9 cellular contexts compared by ENCODE assay signal in the genomic region with DNA sequence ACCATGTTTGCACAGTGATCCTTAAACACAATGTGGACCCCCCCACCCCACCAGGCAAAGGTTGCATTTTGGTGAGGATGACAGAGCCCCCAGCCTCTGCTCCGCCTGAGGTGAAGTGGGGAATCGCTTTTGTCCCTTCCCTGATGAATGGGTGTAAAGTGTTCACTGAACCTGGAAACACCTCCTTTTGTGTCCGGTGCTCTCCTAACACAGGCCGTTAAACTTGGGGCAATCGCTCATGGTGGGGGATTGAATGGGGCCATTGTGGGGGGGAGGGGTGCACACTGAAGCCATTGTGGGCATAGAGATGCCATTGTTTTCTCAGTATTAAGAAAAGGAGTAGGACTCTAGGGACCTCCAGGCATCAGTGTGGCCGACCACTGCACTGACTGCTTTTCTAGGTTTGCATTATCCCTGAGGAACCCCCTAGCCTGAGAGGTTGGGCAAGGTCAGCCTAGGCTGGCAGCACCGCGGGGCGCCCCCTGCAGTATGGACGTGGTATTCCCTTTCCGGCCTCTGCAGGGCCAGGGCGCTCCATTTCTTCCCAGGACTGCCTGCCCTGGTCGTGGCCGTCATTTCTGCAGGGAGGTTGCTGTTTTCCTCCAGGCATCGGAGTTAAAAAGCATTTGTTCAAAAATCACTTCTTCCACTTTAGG.
DNase-seq lines count a peak whose midpoint lies in the region; ATAC-seq and TF ChIP-seq lines count a peak whose summit lies in the region.
"Had no signal": no experiment of that assay in that cellular context is flagged by ENCODE, and none has a peak within 500 bp of the region (broad histone marks: within the 10 kb centered on the region; RNA-seq: fewer than 3 reads in every experiment).

No MANE protein-coding gene starts in this region.

- H3K4me1 Mint-ChIP-seq in endothelial cell (ENCODE audit: unreplicated experiment): peaks cover 17% of the 10 kb centered on the region

- H3K9me3 Mint-ChIP-seq in endothelial cell (ENCODE audit: unreplicated experiment): no peaks in the 10 kb centered on the region

- no peaks in the 10 kb centered on the region for H3K36me3 Mint-ChIP-seq in endothelial cell (ENCODE audit: low read depth, unreplicated experiment)

- no peaks in the 10 kb centered on the region for H3K27me3 ChIP-seq in SJCRH30

- intact Hi-C loops in sciatic nerve (cut with DNase I): no loop called here

- H3K4me3 Mint-ChIP-seq in endothelial cell (ENCODE audit: unreplicated experiment): no peak overlapping the region

- no peaks in the 10 kb centered on the region for H3K4me1 ChIP-seq in SJCRH30

- H3K4me3 ChIP-seq in SJCRH30: no peak overlapping the region
- H3K4me3 ChIP-seq: SK-N-MC had no signal

- peak; percentile 9 for ATAC-seq in sciatic nerve

- no peaks in the 10 kb centered on the region for H3K9me3 ChIP-seq in SJCRH30 (replicated peaks)

- peaks cover 3% of the 10 kb centered on the region for H3K27me3 Mint-ChIP-seq in endothelial cell (ENCODE audit: unreplicated experiment)

- 0 out of 2 replicates have a peak, but pooled peaks cover 2% of the 10 kb centered on the region for H3K36me3 ChIP-seq in SJCRH30

- TF ChIP-seq CTCF in endothelial cell (IDR thresholded peaks at IDR 0.05; ENCODE audit: unreplicated experiment): peak; percentile 77

- H3K27ac ChIP-seq in SJCRH30: no peak overlapping the region
- H3K27ac ChIP-seq: SK-N-MC had no signal

- peak; percentile 51 for DNase-seq in DMS 273 (lab: John Stamatoyannopoulos, UW; ENCODE audit: unreplicated experiment)
- no peak for DNase-seq in DMS 273 treated with DMSO at 0.1 percent for 48 hours (lab: John Stamatoyannopoulos, UW)
- DNase-seq in SJCRH30: peak; percentile 52 to 64
- DNase-seq in endothelial cell (ENCODE audit: low spot score): peak; percentile 81
- no peak for DNase-seq in sciatic nerve (ENCODE audit: low spot score)
- no peak for DNase-seq in kidney glomerular epithelial cell (lab: John Stamatoyannopoulos, UW)
- no peak for DNase-seq in RPMI8226
- no peak for DNase-seq in DMS79 (lab: John Stamatoyannopoulos, UW)

- no peak overlapping the region for H3K27ac Mint-ChIP-seq in endothelial cell (ENCODE audit: unreplicated experiment)

Comparison
In these comparisons a context has a peak if more than half of its experiments do, and no peak if none do; other contexts are left out.
1. DNase-seq: peak in DMS 273 (single experiment), SJCRH30 (2 of 2) and endothelial cell (single experiment); none in DMS 273 treated with DMSO at 0.1 percent for 48 hours (single experiment), sciatic nerve (single experiment), kidney glomerular epithelial cell (single experiment), RPMI8226 (single experiment) and DMS79 (single experiment).